16 cellular contexts compared by ENCODE assay signal in the genomic region with DNA sequence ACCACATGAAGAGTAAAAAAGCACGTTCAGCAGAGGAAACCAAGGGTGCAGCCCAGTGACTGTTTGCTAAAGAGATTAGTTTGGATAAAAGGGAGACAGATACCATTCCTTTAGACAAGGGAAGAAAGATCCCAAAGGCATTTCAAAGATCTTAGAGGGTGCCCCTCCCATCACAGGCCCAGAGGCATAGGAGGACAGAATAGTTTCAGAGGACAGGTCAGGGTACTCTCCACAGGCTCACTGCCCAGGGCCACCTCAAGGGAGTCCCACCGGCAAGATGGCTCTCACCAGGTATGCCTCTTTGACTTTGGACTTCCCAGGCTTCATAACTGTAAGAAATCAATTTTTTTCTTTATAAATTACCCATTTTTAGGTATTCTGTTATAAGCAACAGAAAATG. TPM values are rescaled to one million over a fixed set of nuclear protein-coding genes. Genes with fewer than 3 reads are reported as not detected.
DNase-seq lines count a peak whose midpoint lies in the region; ATAC-seq and TF ChIP-seq lines count a peak whose summit lies in the region.
"Had no signal": no experiment of that assay in that cellular context is flagged by ENCODE, and none has a peak within 500 bp of the region (broad histone marks: within the 10 kb centered on the region; RNA-seq: fewer than 3 reads in every experiment).

No MANE protein-coding gene starts in this region.

- no peak for DNase-seq in CD14-positive monocyte (ENCODE audit: low spot score)
- DNase-seq in memory B cell (ENCODE audit: low spot score in 2 of 2): no peak
- no peak for DNase-seq in stimulated activated naive B cell treated with anti-CD40 and anti-IgM and Interleukin-4, amounts not matched to agents 10 μg/mL and 1 μg/mL and 100 μg/mL, for 72 hours
- DNase-seq in WERI-Rb-1: no peak
- no peak for DNase-seq in NCI-H2171 treated with DMSO at 0.1 percent for 48 hours (lab: John Stamatoyannopoulos, UW)
- DNase-seq: ACHN; C1 segment of cervical spinal cord; CD4-positive, alpha-beta memory T cell; DMS153; DMS79 treated with DMSO at 0.1 percent for 48 hours; EL; IMR-90; KG1 had no signal

- H3K36me3 Mint-ChIP-seq in CD14-positive monocyte (peaks cover 3 to 4% of the 10 kb centered on the region in 2 donors), memory B cell (peaks cover 4% of the 10 kb centered on the region)
- peaks cover 13 to 16% of the 10 kb centered on the region in 2 donors for H3K36me3 Mint-ChIP-seq in stimulated activated naive B cell treated with anti-CD40 and anti-IgM and Interleukin-4, amounts not matched to agents 10 μg/mL and 1 μg/mL and 100 μg/mL, for 72 hours

- peaks cover 9% of the 10 kb centered on the region; the same call in 1 of the 2 replicates for H3K9me3 ChIP-seq in OCI-LY3 (ENCODE audit: insufficient read depth, low read length)
- no peaks in the 10 kb centered on the region for H3K9me3 ChIP-seq in WERI-Rb-1 (ENCODE audit: severe bottlenecking)

- H3K27me3 ChIP-seq in OCI-LY3 (ENCODE audit: low read depth, low read length) (no peaks in the 10 kb centered on the region), WERI-Rb-1 (ENCODE audit: insufficient read depth, low read depth, severe bottlenecking) (no peaks in the 10 kb centered on the region)

- H3K4me2 ChIP-seq in OCI-LY3 (ENCODE audit: low read length): no peak overlapping the region

- ATAC-seq in memory B cell (ENCODE audit: low read depth) (no peak), GM21423 (IDR thresholded peaks at IDR 0.05; ENCODE audit: unreplicated experiment) (no peak)
- no peak for ATAC-seq in stimulated activated naive B cell treated with anti-CD40 and anti-IgM and Interleukin-4, amounts not matched to agents 10 μg/mL and 1 μg/mL and 100 μg/mL, for 72 hours (replicated peaks)
- ATAC-seq: HCT116 had no signal

- peak overlapping the region; percentile 85 to 97 (median 94) for H3K27ac Mint-ChIP-seq in CD14-positive monocyte
- H3K27ac Mint-ChIP-seq in memory B cell: peak overlapping the region; percentile 84
- peak overlapping the region; percentile 86 for H3K27ac Mint-ChIP-seq in stimulated activated naive B cell treated with anti-CD40 and anti-IgM and Interleukin-4, amounts not matched to agents 10 μg/mL and 1 μg/mL and 100 μg/mL, for 72 hours
- H3K27ac Mint-ChIP-seq: CD4-positive, alpha-beta memory T cell had no signal

- no peak overlapping the region for H3K9ac ChIP-seq in OCI-LY3 (ENCODE audit: low read length)

- intact Hi-C loops in CD14-positive monocyte (cut with micrococcal nuclease): loop anchor here (5.0 to 10.0 kb wide), 2 partner anchors 59 to 346 kb away; a partner anchor contains a TSS

- H4K20me1 ChIP-seq in OCI-LY3 (ENCODE audit: insufficient read depth, low read length): no peaks in the 10 kb centered on the region

- H3K4me3 Mint-ChIP-seq in CD14-positive monocyte (peak overlapping the region in 1 of 2 donors; percentile 33), memory B cell (no peak overlapping the region)
- H3K4me3 Mint-ChIP-seq in stimulated activated naive B cell treated with anti-CD40 and anti-IgM and Interleukin-4, amounts not matched to agents 10 μg/mL and 1 μg/mL and 100 μg/mL, for 72 hours: no peak overlapping the region
- H3K4me3 Mint-ChIP-seq: CD4-positive, alpha-beta memory T cell had no signal

- H3K36me3 ChIP-seq in OCI-LY3 (replicated peaks; ENCODE audit: low read depth, low read length) (peaks cover 10% of the 10 kb centered on the region), WERI-Rb-1 (no peaks in the 10 kb centered on the region)

- H3K4me1 ChIP-seq in OCI-LY3 (ENCODE audit: low read length): peaks cover 37% of the 10 kb centered on the region

- H3K4me3 ChIP-seq in OCI-LY3 (ENCODE audit: low read length) (no peak overlapping the region), WERI-Rb-1 (ENCODE audit: low read depth, low read length) (no peak overlapping the region)

- H3K9me3 Mint-ChIP-seq in CD14-positive monocyte: peaks cover 0 to 3% (median 1%) of the 10 kb centered on the region in 7 donors
- H3K9me3 Mint-ChIP-seq in memory B cell: peaks cover 3% of the 10 kb centered on the region
- peaks cover 13 to 15% of the 10 kb centered on the region in 2 donors for H3K9me3 Mint-ChIP-seq in stimulated activated naive B cell treated with anti-CD40 and anti-IgM and Interleukin-4, amounts not matched to agents 10 μg/mL and 1 μg/mL and 100 μg/mL, for 72 hours

- no peak overlapping the region for H2AFZ ChIP-seq in OCI-LY3 (ENCODE audit: low read depth, low read length)

- no peak for TF ChIP-seq CTCF in CD14-positive monocyte (IDR thresholded peaks at IDR 0.05)
- TF ChIP-seq CTCF in OCI-LY3 (IDR thresholded peaks at IDR 0.05; ENCODE audit: low read depth, low read length): no peak
- TF ChIP-seq CTCF in WERI-Rb-1 (IDR thresholded peaks at IDR 0.05; ENCODE audit: low read depth, low read length): no peak

- peaks cover 3% of the 10 kb centered on the region for H3K79me2 ChIP-seq in OCI-LY3 (ENCODE audit: low read length)

- H3K4me1 Mint-ChIP-seq in CD14-positive monocyte: peaks cover 38% of the 10 kb centered on the region
- H3K4me1 Mint-ChIP-seq in memory B cell: peaks cover 20% of the 10 kb centered on the region
- peaks cover 22 to 35% of the 10 kb centered on the region in 2 donors for H3K4me1 Mint-ChIP-seq in stimulated activated naive B cell treated with anti-CD40 and anti-IgM and Interleukin-4, amounts not matched to agents 10 μg/mL and 1 μg/mL and 100 μg/mL, for 72 hours

- H3K27me3 Mint-ChIP-seq in CD14-positive monocyte (ENCODE audit: low read depth in 3 of 3) (no peaks in the 10 kb centered on the region), memory B cell (no peaks in the 10 kb centered on the region)
- H3K27me3 Mint-ChIP-seq in stimulated activated naive B cell treated with anti-CD40 and anti-IgM and Interleukin-4, amounts not matched to agents 10 μg/mL and 1 μg/mL and 100 μg/mL, for 72 hours: no peaks in the 10 kb centered on the region
- H3K27me3 Mint-ChIP-seq: CD4-positive, alpha-beta memory T cell had no signal

- H3K27ac ChIP-seq in OCI-LY3 (ENCODE audit: low read length) (peak overlapping the region; percentile 97; the same call in 1 of the 2 replicates), WERI-Rb-1 (no peak overlapping the region)

RNA-seq across cellular contexts. Expression of a gene that starts 4.7 kb away (rescaled TPM):
- 10 to 100 TPM; 14.4 to 23.1 TPM for polyA plus RNA-seq in CD14-positive monocyte

RNA-seq across cellular contexts. Expression of a gene that starts 41.9 kb away (rescaled TPM):
- polyA plus RNA-seq in CD14-positive monocyte: 1 to 10 TPM; 2.6 TPM

RNA-seq across cellular contexts. Expression of a gene that starts 57.5 kb away (rescaled TPM):
- polyA plus RNA-seq in CD14-positive monocyte: 10 to 100 TPM; 70.4 to 71.1 TPM
- polyA plus RNA-seq: IMR-90 had no signal
